ENCODE assay signal across 9 cellular contexts in the genomic region with DNA sequence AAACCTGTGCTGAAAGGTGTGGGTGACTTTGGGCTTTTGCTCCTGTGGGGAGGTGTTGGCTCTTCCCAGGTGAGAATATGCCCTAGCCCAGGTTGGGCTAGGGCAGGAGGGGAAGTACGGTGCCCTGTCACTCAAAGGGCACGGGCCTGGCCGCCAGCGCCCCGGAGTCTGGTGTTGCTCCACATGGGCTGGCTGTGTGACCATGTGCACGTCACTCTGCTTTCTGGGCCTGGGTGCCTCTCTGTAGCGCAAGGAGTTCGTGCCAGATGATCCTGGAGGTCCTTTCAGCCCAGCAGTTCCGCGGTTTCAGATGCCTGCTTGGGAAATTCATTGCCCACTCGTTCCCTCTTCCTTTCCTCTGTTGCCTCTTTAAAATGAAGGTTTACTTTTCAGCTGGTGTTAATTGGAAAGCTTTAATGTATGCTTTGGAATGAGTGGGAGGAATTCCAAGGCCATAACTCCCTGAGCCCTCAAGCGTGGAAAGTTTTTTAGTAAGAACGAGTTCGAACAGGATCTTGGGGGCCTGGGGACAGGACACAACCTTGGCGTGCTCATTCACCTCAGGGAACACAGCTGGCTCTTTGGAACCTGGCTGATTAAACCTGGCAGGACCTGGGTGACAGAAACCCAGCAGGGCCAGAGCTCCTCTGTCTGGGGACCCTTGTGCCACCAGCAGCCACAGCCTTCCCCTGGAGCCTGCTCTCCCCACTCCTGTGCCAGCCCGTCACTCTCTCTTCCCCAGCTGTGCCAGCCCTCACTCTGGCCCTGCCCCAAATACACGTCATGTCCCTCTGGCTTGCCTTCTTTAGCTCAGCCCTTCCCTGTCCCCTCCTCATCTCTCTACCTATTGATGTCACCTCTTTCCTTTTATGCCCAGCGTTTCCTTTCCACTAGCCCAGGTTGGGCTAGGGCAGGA. TPM values are rescaled to one million over a fixed set of nuclear protein-coding genes. Genes with fewer than 3 reads are reported as not detected.
DNase-seq lines count a peak whose midpoint lies in the region; ATAC-seq, FAIRE-seq and TF ChIP-seq lines count a peak whose summit lies in the region.
"Had no signal": no experiment of that assay in that cellular context is flagged by ENCODE, and none has a peak within 500 bp of the region (broad histone marks: within the 10 kb centered on the region; RNA-seq: fewer than 3 reads in every experiment).

No MANE protein-coding gene starts in this region.

- in situ Hi-C loops in G401 (cut with HindIII; ENCODE audit: low sequenced_read_pairs) = no loop called here

- intact Hi-C loops in activated CD4-positive, alpha-beta T cell treated with anti-CD3 and anti-CD28 coated beads, Interleukin-2, amount 10 ng/mL, durations not matched to agents 24 days and 14 days (cut with micrococcal nuclease) = no loop called here

- DNase-seq in HK-2 (ENCODE audit: unreplicated experiment) (peak; percentile 14), bronchial epithelial cell (ENCODE audit: low read depth) (peak; percentile 77), iris pigment epithelial cell (ENCODE audit: low read depth) (peak; percentile 40), G401 (ENCODE audit: low spot score) (no peak), retina (no peak)
- DNase-seq in activated CD4-positive, alpha-beta T cell treated with anti-CD3 and anti-CD28 coated beads, Interleukin-2, amount 10 ng/mL, durations not matched to agents 24 days and 14 days = no peak
- DNase-seq: NCI-H1105 treated with DMSO at 0.1 percent for 48 hours had no signal

- ATAC-seq in HG02884 (IDR thresholded peaks at IDR 0.05; ENCODE audit: unreplicated experiment) = no peak

- H3K36me3 ChIP-seq in bronchial epithelial cell (ENCODE audit: control insufficient read depth, insufficient read depth, low read length) (no peaks in the 10 kb centered on the region), stomach smooth muscle (ENCODE audit: control insufficient read depth in 2 of 2, insufficient read depth in 2 of 2, low read length in 2 of 2) (peaks cover 0 to 4% of the 10 kb centered on the region in 2 donors)

- H3K9me3 ChIP-seq in stomach smooth muscle (ENCODE audit: control insufficient read depth in 2 of 2, low read length in 2 of 2) = peaks cover 0 to 4% of the 10 kb centered on the region in 2 donors

- H3K4me1 Mint-ChIP-seq in activated CD4-positive, alpha-beta T cell treated with anti-CD3 and anti-CD28 coated beads, Interleukin-2, amount 10 ng/mL, durations not matched to agents 24 days and 14 days = peaks cover 2% of the 10 kb centered on the region

- H3K4me1 ChIP-seq in stomach smooth muscle (ENCODE audit: control insufficient read depth, insufficient read depth, low read length) = peaks cover 20% of the 10 kb centered on the region

- H3K27ac ChIP-seq in stomach smooth muscle (ENCODE audit: low read length) = peak overlapping the region; percentile 46

- no peak for TF ChIP-seq CTCF in bronchial epithelial cell (IDR thresholded peaks at IDR 0.05; ENCODE audit: insufficient read depth, low read length, severe bottlenecking)

- FAIRE-seq in bronchial epithelial cell (lab: Jason Lieb, UNC) = peak; percentile 88

- H3K9me3 Mint-ChIP-seq in activated CD4-positive, alpha-beta T cell treated with anti-CD3 and anti-CD28 coated beads, Interleukin-2, amount 10 ng/mL, durations not matched to agents 24 days and 14 days = no peaks in the 10 kb centered on the region

- H3K27me3 ChIP-seq in bronchial epithelial cell (ENCODE audit: control insufficient read depth, insufficient read depth, low read length) (no peaks in the 10 kb centered on the region), stomach smooth muscle (ENCODE audit: control insufficient read depth in 1 of 2, insufficient read depth in 2 of 2, low read length in 2 of 2) (no peaks in the 10 kb centered on the region)

- no peak overlapping the region for H3K4me3 ChIP-seq in bronchial epithelial cell (ENCODE audit: low read depth, low read length)
- no peak overlapping the region for H3K4me3 ChIP-seq in stomach smooth muscle (ENCODE audit: low read length in 2 of 2)

- no peaks in the 10 kb centered on the region for H3K36me3 Mint-ChIP-seq in activated CD4-positive, alpha-beta T cell treated with anti-CD3 and anti-CD28 coated beads, Interleukin-2, amount 10 ng/mL, durations not matched to agents 24 days and 14 days (ENCODE audit: low read depth)

- H3K27me3 Mint-ChIP-seq in activated CD4-positive, alpha-beta T cell treated with anti-CD3 and anti-CD28 coated beads, Interleukin-2, amount 10 ng/mL, durations not matched to agents 24 days and 14 days = peaks cover 42% of the 10 kb centered on the region

- no peak overlapping the region for H3K9ac ChIP-seq in stomach smooth muscle (ENCODE audit: low read length in 2 of 2)

- H3K4me3 Mint-ChIP-seq in activated CD4-positive, alpha-beta T cell treated with anti-CD3 and anti-CD28 coated beads, Interleukin-2, amount 10 ng/mL, durations not matched to agents 24 days and 14 days = no peak overlapping the region

- no peak overlapping the region for H3K27ac Mint-ChIP-seq in activated CD4-positive, alpha-beta T cell treated with anti-CD3 and anti-CD28 coated beads, Interleukin-2, amount 10 ng/mL, durations not matched to agents 24 days and 14 days

RNA-seq across cellular contexts. Expression of a gene that starts 42.8 kb away (rescaled TPM):
- 5.0 and 9.0 TPM in 2 replicates for total RNA-seq in bronchial epithelial cell
- total RNA-seq in G401 (2014; rRNA removed; shearing (Covaris generic)) = 18.8 and 19.1 TPM in 2 replicates
- total RNA-seq in activated CD4-positive, alpha-beta T cell treated with anti-CD3 and anti-CD28 coated beads, Interleukin-2, amount 10 ng/mL, durations not matched to agents 24 days and 14 days = 0.09 and 1.0 TPM in 2 replicates

Comparison
In these comparisons a context has a peak if more than half of its experiments do, and no peak if none do; other contexts are left out.
1. DNase-seq: peak in HK-2 (single experiment), bronchial epithelial cell (single experiment) and iris pigment epithelial cell (single experiment); none in G401 (single experiment), retina (single experiment) and activated CD4-positive, alpha-beta T cell treated with anti-CD3 and anti-CD28 coated beads, Interleukin-2, amount 10 ng/mL, durations not matched to agents 24 days and 14 days (single experiment).